ENCODE assay signal across 12 cellular contexts in the genomic region with DNA sequence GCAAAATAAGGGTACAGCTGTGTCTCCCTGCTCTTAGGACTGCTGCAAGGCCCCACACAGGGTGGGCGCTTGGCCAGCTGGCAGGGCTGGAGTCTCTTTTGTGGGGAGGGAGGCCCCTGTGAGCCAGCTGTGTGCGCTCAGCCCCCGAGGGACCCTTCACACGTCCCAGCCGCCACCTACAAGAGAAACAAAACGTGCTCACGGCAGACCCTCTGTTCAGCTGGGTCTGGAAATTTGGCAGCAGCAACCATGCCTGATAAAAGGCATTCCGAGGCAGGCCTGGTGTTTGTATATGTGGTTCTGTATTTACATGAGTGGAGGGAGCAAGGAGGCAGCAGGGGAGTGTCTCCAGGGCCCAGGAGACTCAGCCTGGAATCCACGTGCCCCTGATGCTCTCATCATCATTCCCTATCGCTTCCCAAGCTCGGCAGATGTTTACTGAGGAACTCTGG. TPM values are rescaled to one million over a fixed set of nuclear protein-coding genes. Genes with fewer than 3 reads are reported as not detected.
DNase-seq lines count a peak whose midpoint lies in the region; ATAC-seq and TF ChIP-seq lines count a peak whose summit lies in the region.
"Had no signal": no experiment of that assay in that cellular context is flagged by ENCODE, and none has a peak within 500 bp of the region (broad histone marks: within the 10 kb centered on the region; RNA-seq: fewer than 3 reads in every experiment).

No MANE protein-coding gene starts in this region.

- POLR2A ChIA-PET in WTC11 (lab: Charles Lee): no interaction called here

- H3K27ac ChIP-seq in left ventricle myocardium inferior (replicated peaks) (no peak overlapping the region), stomach smooth muscle (ENCODE audit: low read length) (peak overlapping the region; percentile 53)
- H3K27ac ChIP-seq: GM23248, upper lobe of left lung had no signal

- H3K9me3 ChIP-seq in left ventricle myocardium inferior (replicated peaks) (no peaks in the 10 kb centered on the region), stomach smooth muscle (ENCODE audit: control insufficient read depth in 2 of 2, low read length in 2 of 2) (no peaks in the 10 kb centered on the region)
- H3K9me3 ChIP-seq: upper lobe of left lung had no signal

- no peaks in the 10 kb centered on the region for H3K36me3 Mint-ChIP-seq in WTC11

- H3K4me1 ChIP-seq in left ventricle myocardium inferior (peaks cover 14% of the 10 kb centered on the region), stomach smooth muscle (ENCODE audit: control insufficient read depth, insufficient read depth, low read length) (peaks cover 32% of the 10 kb centered on the region)
- H3K4me1 ChIP-seq: upper lobe of left lung had no signal

- TF ChIP-seq CTCF in WTC11 (IDR thresholded peaks at IDR 0.05): no peak
- TF ChIP-seq CTCF in left ventricle myocardium inferior (IDR thresholded peaks at IDR 0.05; ENCODE audit: borderline replicate concordance): no peak

- intact Hi-C loops in left ventricle myocardium inferior (cut with micrococcal nuclease): no loop called here

- peaks cover 2% of the 10 kb centered on the region; the same call in 1 of the 2 replicates for H3K4me1 Mint-ChIP-seq in WTC11

- H3K4me3 Mint-ChIP-seq in WTC11: no peak overlapping the region

- no peaks in the 10 kb centered on the region for H3K36me3 ChIP-seq in left ventricle myocardium inferior
- no peaks in the 10 kb centered on the region for H3K36me3 ChIP-seq in stomach smooth muscle (ENCODE audit: control insufficient read depth in 2 of 2, insufficient read depth in 2 of 2, low read length in 2 of 2)
- H3K36me3 ChIP-seq: upper lobe of left lung had no signal

- H3K9me3 Mint-ChIP-seq in WTC11: no peaks in the 10 kb centered on the region

- H3K9ac ChIP-seq in stomach smooth muscle (ENCODE audit: low read length in 2 of 2): peak overlapping the region in 1 of 2 donors; percentile 14
- H3K9ac ChIP-seq: GM23248 had no signal

- CTCF ChIA-PET in WTC11 (lab: Charles Lee): interaction anchor here (0.6 to 1.4 kb wide), 5 partner anchors 29 to 390 kb away, joined by 3 to 6 read pairs (median 3); no protein-coding TSS in a partner anchor

- ATAC-seq in WTC11: no peak

- H3K27me3 ChIP-seq in left ventricle myocardium inferior (ENCODE audit: low read depth): no peaks in the 10 kb centered on the region
- no peaks in the 10 kb centered on the region for H3K27me3 ChIP-seq in stomach smooth muscle (ENCODE audit: control insufficient read depth in 1 of 2, insufficient read depth in 2 of 2, low read length in 2 of 2)
- H3K27me3 ChIP-seq: upper lobe of left lung had no signal

- peak overlapping the region; percentile 45; the same call in 1 of the 2 replicates for H3K27ac Mint-ChIP-seq in WTC11

- DNase-seq in NCI-H2107 treated with DMSO at 0.1 percent for 48 hours (lab: John Stamatoyannopoulos, UW; ENCODE audit: unreplicated experiment) (peak; percentile 17), NCI-H2107 (lab: John Stamatoyannopoulos, UW) (no peak), WTC11 (ENCODE audit: low spot score) (no peak), left ventricle myocardium inferior (peak; percentile 58), SIG-M5 (lab: John Stamatoyannopoulos, UW) (no peak), iPS-NIHi7 (ENCODE audit: extremely low spot score) (no peak), Kasumi-1 (lab: John Stamatoyannopoulos, UW) (no peak)
- DNase-seq: GM23248, upper lobe of left lung had no signal

- H3K27me3 Mint-ChIP-seq in WTC11 (ENCODE audit: low read depth): no peaks in the 10 kb centered on the region

- H3K4me3 ChIP-seq in left ventricle myocardium inferior (no peak overlapping the region), stomach smooth muscle (ENCODE audit: low read length in 2 of 2) (peak overlapping the region in 1 of 2 donors; percentile 47)
- H3K4me3 ChIP-seq: GM23248, upper lobe of left lung had no signal

TF ChIP-seq in WTC11, 78 proteins besides CTCF, POLR2A, EP300 and RAD21:
- TF ChIP-seq NR3C1 (CRISPR knock-in tag; conservative IDR thresholded peaks at IDR 0.05; ENCODE audit: low read depth) (no peak), JAZF1 (CRISPR knock-in tag; IDR thresholded peaks at IDR 0.05) (no peak), PRRX2 (CRISPR knock-in tag; IDR thresholded peaks at IDR 0.05) (no peak), FOXP1 (CRISPR knock-in tag; IDR thresholded peaks at IDR 0.05; ENCODE audit: borderline replicate concordance) (no peak), CREM (CRISPR knock-in tag; IDR thresholded peaks at IDR 0.05) (no peak), FOXJ3 (CRISPR knock-in tag; IDR thresholded peaks at IDR 0.05; ENCODE audit: borderline replicate concordance) (no peak)

RNA-seq across cellular contexts. Expression of gene CRTC1, which starts 49.7 kb away (rescaled TPM):
- total RNA-seq in WTC11 (2021): 12.3 to 17.0 TPM (median 16.3 TPM) in 3 replicates
- 9.7 TPM for total RNA-seq in left ventricle myocardium inferior

RNA-seq across cellular contexts. Expression of gene COMP, which starts 57.9 kb away (rescaled TPM):
- total RNA-seq in WTC11 (2021) (0.13 to 0.18 TPM (median 0.16 TPM) in 3 replicates), left ventricle myocardium inferior (1.2 TPM)
- total RNA-seq: A172; T-helper 1 cell treated with Interleukin-12 subunit alpha and Interleukin-12 subunit beta and Interleukin-4 antibody, amounts not matched to agents 30 ng/mL and 1 ng/mL, for 36 hours had no signal

Comparison
In these comparisons a context has a peak if more than half of its experiments do, and no peak if none do; other contexts are left out.
1. DNase-seq: peak in NCI-H2107 treated with DMSO at 0.1 percent for 48 hours (single experiment) and left ventricle myocardium inferior (single experiment); none in NCI-H2107 (single experiment), WTC11 (single experiment), SIG-M5 (single experiment), iPS-NIHi7 (single experiment) and Kasumi-1 (0 of 2).